ENCODE assay signal across 1 cellular context in the genomic region with DNA sequence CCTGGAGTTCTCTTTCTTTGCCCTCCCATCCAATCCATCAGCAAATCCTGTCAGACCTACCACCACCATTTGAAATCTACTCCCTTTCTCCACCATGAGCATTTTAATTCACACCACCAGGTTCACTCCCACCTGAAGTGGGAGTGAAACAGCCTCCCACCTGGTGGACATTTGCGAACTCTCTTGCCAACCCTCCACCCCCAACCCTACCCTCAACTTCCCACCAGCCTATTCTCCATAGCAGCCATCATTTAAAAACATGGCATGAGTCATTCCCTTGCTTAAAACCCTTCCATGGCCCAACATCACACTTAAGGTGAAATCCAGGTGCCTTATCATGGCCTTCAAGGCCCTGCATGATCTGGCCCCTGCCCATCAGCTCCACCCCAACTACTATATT.
TF ChIP-seq lines count a peak whose summit lies in the region.

No MANE protein-coding gene starts in this region.

TF ChIP-seq in A549, 52 proteins besides CTCF, POLR2A, EP300 and RAD21:
- TF ChIP-seq HEYL (CRISPR knock-in tag; IDR thresholded peaks at IDR 0.05) (no peak), CBX8 (IDR thresholded peaks at IDR 0.05) (no peak), JUNB (IDR thresholded peaks at IDR 0.05) (no peak), CHD2 (IDR thresholded peaks at IDR 0.05; ENCODE audit: low read length, partially characterized antibody) (no peak), MYC (IDR thresholded peaks at IDR 0.05; ENCODE audit: borderline replicate concordance, low read length) (no peak), PHF8 (IDR thresholded peaks at IDR 0.05; ENCODE audit: borderline replicate concordance, low read depth) (no peak), CHD4 (IDR thresholded peaks at IDR 0.05; ENCODE audit: borderline replicate concordance) (no peak), BHLHE40 (IDR thresholded peaks at IDR 0.05; ENCODE audit: low read depth, low read length) (no peak), MAZ (IDR thresholded peaks at IDR 0.05; ENCODE audit: borderline replicate concordance, low read depth, low read length) (no peak), NPAS2 (CRISPR knock-in tag; IDR thresholded peaks at IDR 0.05; ENCODE audit: borderline replicate concordance) (no peak)
